In the genomic region with DNA sequence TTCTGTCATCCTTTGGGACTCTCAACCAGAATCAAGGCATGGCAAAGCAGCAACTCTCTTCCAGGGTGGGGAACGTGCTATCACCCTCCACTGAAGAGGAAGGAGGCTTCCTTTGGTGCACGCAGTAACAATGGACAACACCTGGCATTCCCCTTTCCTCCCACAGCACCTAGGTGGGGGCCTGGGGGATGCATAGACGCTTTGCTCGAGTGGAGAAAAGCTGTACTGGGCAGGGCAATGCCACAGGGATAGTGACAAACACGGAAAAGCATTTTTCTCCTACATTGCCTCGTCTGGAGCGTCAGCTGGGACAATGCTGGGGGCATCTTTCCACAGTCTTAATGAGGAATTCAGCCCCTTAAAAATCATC, we compare ENCODE assay signal across 12 cellular contexts.
A peak's percentile ranks its signal among the peaks of the same experiment; 100 is the strongest.
DNase-seq lines count a peak whose midpoint lies in the region; ATAC-seq, FAIRE-seq and TF ChIP-seq lines count a peak whose summit lies in the region.
"Had no signal": no experiment of that assay in that cellular context is flagged by ENCODE, and none has a peak within 500 bp of the region (broad histone marks: within the 10 kb centered on the region; RNA-seq: fewer than 3 reads in every experiment).

No MANE protein-coding gene starts in this region.

- POLR2A ChIA-PET in CD8-positive, alpha-beta T cell (lab: Charles Lee) = interaction anchor here (1.8 to 2.4 kb wide), 2 partner anchors 440 to 442 kb away, joined by 7 read pairs; a partner anchor contains a TSS
- POLR2A ChIA-PET in H1 (lab: Charles Lee; ENCODE audit: partially characterized antibody) (no interaction called here), Caco-2 (lab: Charles Lee) (no interaction called here)

- H4K8ac ChIP-seq in H1 (ENCODE audit: extremely low read depth, insufficient read depth, low read length) = no peak overlapping the region

- H3K4me2 ChIP-seq in H1 (ENCODE audit: insufficient read depth in 1 of 2, low read depth in 2 of 2, low read length in 2 of 2) = no peak overlapping the region

- H2BK15ac ChIP-seq in H1 (ENCODE audit: low read length) = no peak overlapping the region

- H3K14ac ChIP-seq in H1 (ENCODE audit: insufficient read length) = no peak overlapping the region

- H2BK120ac ChIP-seq in H1 (replicated peaks; ENCODE audit: low read depth, low read length) = no peak overlapping the region

- FAIRE-seq in H1 (lab: Jason Lieb, UNC) = no peak

- H3K56ac ChIP-seq in H1 (replicated peaks; ENCODE audit: insufficient read length, low read depth, low read length) = no peak overlapping the region

- 95% methylated on average over 7 of the region's 7 CpGs; no CpG with 5 or more reads in 1 of the 2 experiments for whole genome bisulfite sequencing in H1 (ENCODE audit: extremely low coverage in 1 of 2, insufficient coverage in 1 of 2, insufficient read length in 1 of 2, insufficient replicate concordance in 2 of 2, low coverage in 1 of 2, low lambda C conversion rate in 2 of 2, missing lambda C conversion rate in 1 of 2), 2 experiments

- H3K9me3 ChIP-seq in CD8-positive, alpha-beta T cell (ENCODE audit: low read length) = no peaks in the 10 kb centered on the region
- H3K9me3 ChIP-seq in T-helper 17 cell (ENCODE audit: control insufficient read depth, low read length, poor library complexity, severe bottlenecking) (no peaks in the 10 kb centered on the region), H1 (ENCODE audit: insufficient read depth in 2 of 2, low read depth in 1 of 2, low read length in 1 of 2) (no peaks in the 10 kb centered on the region; a peak in 1 of 4 replicates), gastrocnemius medialis (no peaks in the 10 kb centered on the region), Caco-2 (no peaks in the 10 kb centered on the region)

- ATAC-seq in CD8-positive, alpha-beta T cell = no peak
- ATAC-seq in T-helper 17 cell = no peak
- ATAC-seq in gastrocnemius medialis = no peak
- ATAC-seq in HG02973 (IDR thresholded peaks at IDR 0.05; ENCODE audit: unreplicated experiment) = no peak

- TF ChIP-seq CTCF in CD8-positive, alpha-beta T cell (IDR thresholded peaks at IDR 0.05) = no peak
- TF ChIP-seq CTCF in H1 (IDR thresholded peaks at IDR 0.05; ENCODE audit: control extremely low read depth in 1 of 3, insufficient read depth in 1 of 3, low read depth in 1 of 3, low read length in 3 of 3) = no peak
- no peak for TF ChIP-seq CTCF in gastrocnemius medialis (IDR thresholded peaks at IDR 0.05 in 4 of 5, conservative IDR thresholded peaks at IDR 0.05 in 1 of 5)
- TF ChIP-seq CTCF in Caco-2 (IDR thresholded peaks at IDR 0.05; ENCODE audit: insufficient read depth in 1 of 2, low read depth in 1 of 2, low read length in 1 of 2, severe bottlenecking in 1 of 2, unreplicated experiment in 1 of 2) = no peak

- H3K79me1 ChIP-seq in H1 (ENCODE audit: low read depth, low read length) = no peaks in the 10 kb centered on the region; the same call in 1 of the 2 replicates

- CTCF ChIA-PET in CD8-positive, alpha-beta T cell (lab: Charles Lee) = interaction anchor here (1.3 to 12.9 kb wide), 3 partner anchors 11 to 449 kb away, joined by 3 to 168 read pairs (median 4); a partner anchor contains a TSS
- CTCF ChIA-PET in H1 (lab: Charles Lee; ENCODE audit: partially characterized antibody) = interaction anchor here (1.9 kb wide), 1 partner anchor 35 kb away, joined by 10 read pairs; no protein-coding TSS in a partner anchor
- CTCF ChIA-PET in Caco-2 (lab: Charles Lee) = no interaction called here

- H3K18ac ChIP-seq in H1 (ENCODE audit: extremely low read depth, low read length) = no peak overlapping the region

- H3K23ac ChIP-seq in H1 (ENCODE audit: insufficient read length) = no peak overlapping the region

- H3K36me3 ChIP-seq in CD8-positive, alpha-beta T cell (ENCODE audit: insufficient read depth, low read length) = no peaks in the 10 kb centered on the region
- H3K36me3 ChIP-seq in H1 (ENCODE audit: control insufficient read depth in 2 of 4, insufficient read depth in 4 of 4, low read length in 3 of 4) = no peaks in the 10 kb centered on the region
- no peaks in the 10 kb centered on the region for H3K36me3 ChIP-seq in gastrocnemius medialis
- H3K36me3 ChIP-seq in Caco-2 (ENCODE audit: control insufficient read depth, insufficient read depth, low read length) = no peaks in the 10 kb centered on the region

- H2BK5ac ChIP-seq in H1 (ENCODE audit: low read depth, low read length) = no peak overlapping the region

- no peak overlapping the region for H2BK12ac ChIP-seq in H1 (ENCODE audit: low read depth, low read length)

- intact Hi-C loops in CD8-positive, alpha-beta T cell (cut with DNase I, micrococcal nuclease) = loop anchor here (2.0 to 10.0 kb wide), 10 partner anchors 84 to 1943 kb away; a partner anchor contains a TSS
- intact Hi-C loops in gastrocnemius medialis (cut with DNase I; ENCODE audit: low total_unique reads) = loop anchor here (2.0 to 10.0 kb wide), 3 partner anchors 45 to 187 kb away; a partner anchor contains a TSS
- intact Hi-C loops in Caco-2 (cut with micrococcal nuclease; ENCODE audit: unreplicated experiment) = no loop called here

- H2AFZ ChIP-seq in H1 (ENCODE audit: low read length) = no peak overlapping the region

- peaks cover 72% of the 10 kb centered on the region for H3K4me1 ChIP-seq in CD8-positive, alpha-beta T cell (ENCODE audit: insufficient read depth, low read length)
- H3K4me1 ChIP-seq in H1 (replicated peaks in 1 of 4; ENCODE audit: control insufficient read depth in 3 of 4, insufficient read depth in 4 of 4, low read length in 3 of 4) (peaks cover 6 to 14% (median 12%) of the 10 kb centered on the region in 4 experiments), gastrocnemius medialis (peaks cover 70 to 83% of the 10 kb centered on the region in 2 donors), Caco-2 (no peaks in the 10 kb centered on the region)

- no peak for TF ChIP-seq EP300 in H1 (IDR thresholded peaks at IDR 0.05; ENCODE audit: borderline replicate concordance in 1 of 2, low read depth in 2 of 2, low read length in 2 of 2)

- no peaks in the 10 kb centered on the region for H3K79me2 ChIP-seq in H1 (ENCODE audit: control insufficient read depth in 1 of 2, insufficient read depth in 2 of 2, low read length in 2 of 2)

- H2BK20ac ChIP-seq in H1 (ENCODE audit: low read length) = no peak overlapping the region

- H3K36me3 Mint-ChIP-seq in CD8-positive, alpha-beta T cell = peaks cover 10% of the 10 kb centered on the region
- H3K36me3 Mint-ChIP-seq in T-helper 17 cell (ENCODE audit: low read depth) = peaks cover 4% of the 10 kb centered on the region
- H3K36me3 Mint-ChIP-seq in Caco-2 (ENCODE audit: insufficient read depth, unreplicated experiment) = peaks cover 7% of the 10 kb centered on the region

- no peak overlapping the region for H4K5ac ChIP-seq in H1 (ENCODE audit: insufficient read length, low read depth, low read length)

- no peak overlapping the region for H3K4me3 ChIP-seq in CD8-positive, alpha-beta T cell (ENCODE audit: low read depth, low read length)
- H3K4me3 ChIP-seq in H1 (ENCODE audit: extremely low read depth in 1 of 4, insufficient read depth in 2 of 4, low read depth in 3 of 4, low read length in 4 of 4) (no peak overlapping the region), gastrocnemius medialis (no peak overlapping the region), Caco-2 (ENCODE audit: low read depth, low read length) (no peak overlapping the region)

- H2AK5ac ChIP-seq in H1 (ENCODE audit: low read depth, low read length) = no peak overlapping the region

- no peak for DNase-seq in CD8-positive, alpha-beta T cell
- DNase-seq in T-helper 17 cell (no peak), H1 (ENCODE audit: low read depth in 1 of 2, low spot score in 2 of 2) (no peak), gastrocnemius medialis (no peak), MV-4-11 (lab: John Stamatoyannopoulos, UW) (no peak), Caco-2 (no peak)
- no peak for DNase-seq in stimulated activated CD8-positive, alpha-beta memory T cell treated with anti-CD3 and anti-CD28 coated beads, Interleukin-4, amount 100 ng/mL, for 48 hours
- DNase-seq: NCI-H2171 treated with DMSO at 0.1 percent for 48 hours; stimulated activated CD4-positive, alpha-beta T cell treated with anti-CD3 and anti-CD28 coated beads, Interleukin-4, amount 100 ng/mL, for 24 hours; T1000 had no signal

- H3K23me2 ChIP-seq in H1 (ENCODE audit: low read depth, low read length) = no peaks in the 10 kb centered on the region; the same call in 1 of the 2 replicates

- H3K9me3 Mint-ChIP-seq in CD8-positive, alpha-beta T cell = no peaks in the 10 kb centered on the region
- no peaks in the 10 kb centered on the region for H3K9me3 Mint-ChIP-seq in Caco-2 (ENCODE audit: unreplicated experiment)

- peak overlapping the region; percentile 94 for H3K27ac Mint-ChIP-seq in CD8-positive, alpha-beta T cell
- H3K27ac Mint-ChIP-seq in T-helper 17 cell (peak overlapping the region; percentile 100), Caco-2 (ENCODE audit: unreplicated experiment) (no peak overlapping the region)

- H3K9ac ChIP-seq in H1 (replicated peaks in 1 of 4; ENCODE audit: extremely low read depth in 1 of 4, low read depth in 3 of 4, low read length in 3 of 4) = no peak overlapping the region

- no peak overlapping the region for H3K4ac ChIP-seq in H1 (replicated peaks; ENCODE audit: insufficient read length, low read depth, low read length)

- H4K91ac ChIP-seq in H1 (replicated peaks; ENCODE audit: insufficient read length, low read length) = peak overlapping the region; percentile 22

- TF ChIP-seq POLR2A in H1 (IDR thresholded peaks at IDR 0.05; ENCODE audit: control extremely low read depth in 1 of 2, low read depth in 2 of 2, low read length in 2 of 2) (no peak), gastrocnemius medialis (IDR thresholded peaks at IDR 0.05) (no peak)

- BruUV-seq in Caco-2 (replicated peaks; lab: Mats Ljungman, UMichigan) = no TSS peak

- H4K20me1 ChIP-seq in H1 (replicated peaks in 1 of 2; ENCODE audit: control insufficient read depth in 1 of 2, insufficient read depth in 2 of 2, low read length in 2 of 2) = peaks cover 0 to 2% of the 10 kb centered on the region in 2 experiments

- H3K4me1 Mint-ChIP-seq in CD8-positive, alpha-beta T cell (ENCODE audit: low read depth) = peaks cover 87% of the 10 kb centered on the region
- H3K4me1 Mint-ChIP-seq in T-helper 17 cell (peaks cover 66% of the 10 kb centered on the region), Caco-2 (ENCODE audit: low read depth, unreplicated experiment) (no peaks in the 10 kb centered on the region)

- no peaks in the 10 kb centered on the region for H3K27me3 Mint-ChIP-seq in CD8-positive, alpha-beta T cell (ENCODE audit: low read depth)
- H3K27me3 Mint-ChIP-seq in T-helper 17 cell (no peaks in the 10 kb centered on the region), Caco-2 (ENCODE audit: insufficient read depth, unreplicated experiment) (no peaks in the 10 kb centered on the region)

- no peaks in the 10 kb centered on the region for H3K27me3 ChIP-seq in CD8-positive, alpha-beta T cell (ENCODE audit: insufficient read depth, low read length)
- H3K27me3 ChIP-seq in H1 (replicated peaks in 1 of 4; ENCODE audit: control insufficient read depth in 3 of 4, extremely low read depth in 1 of 4, insufficient read depth in 3 of 4, low read length in 3 of 4) = no peaks in the 10 kb centered on the region
- no peaks in the 10 kb centered on the region for H3K27me3 ChIP-seq in gastrocnemius medialis
- no peaks in the 10 kb centered on the region for H3K27me3 ChIP-seq in Caco-2 (replicated peaks; ENCODE audit: control insufficient read depth, insufficient read depth, low read length)

- no peak overlapping the region for H3K4me3 Mint-ChIP-seq in CD8-positive, alpha-beta T cell
- H3K4me3 Mint-ChIP-seq in T-helper 17 cell = no peak overlapping the region
- H3K4me3 Mint-ChIP-seq in Caco-2 (ENCODE audit: unreplicated experiment) = no peak overlapping the region

- no peak overlapping the region for H3K27ac ChIP-seq in CD8-positive, alpha-beta T cell (ENCODE audit: low read depth, low read length)
- H3K27ac ChIP-seq in H1 (ENCODE audit: low read depth, low read length) (no peak overlapping the region), gastrocnemius medialis (peak overlapping the region; percentile 93 to 100 (median 96))
- H3K27ac ChIP-seq: HL-60 had no signal

- in situ Hi-C loops in gastrocnemius medialis (cut with MboI; ENCODE audit: low sequenced_read_pairs in 4 of 4) = loop anchor here in 1 of 4 donors (10.0 kb wide), 1 partner anchor 87 kb away; a partner anchor contains a TSS

- no peak for TF ChIP-seq RAD21 in H1 (IDR thresholded peaks at IDR 0.05 in 1 of 2, conservative IDR thresholded peaks at IDR 0.05 in 1 of 2; ENCODE audit: low read depth in 2 of 2, low read length in 2 of 2)

Comparison
In these comparisons a context has a peak if more than half of its experiments do, and no peak if none do; other contexts are left out.
1. H3K27ac ChIP-seq: peak in gastrocnemius medialis (4 of 4); none in CD8-positive, alpha-beta T cell (single experiment) and H1 (single experiment).